ENCODE assay signal across 1 cellular context in genomic region chr16:77424841-77425604, GRCh38.
TF ChIP-seq lines count a peak whose summit lies in the region.

No MANE protein-coding gene starts in this region.

TF ChIP-seq in HEK293T, 16 proteins besides CTCF, POLR2A, EP300 and RAD21 (continued from another document):
- no peak for TF ChIP-seq SUZ12 (IDR thresholded peaks at IDR 0.05)
- no peak for TF ChIP-seq L3MBTL2 (conservative IDR thresholded peaks at IDR 0.05)
- TF ChIP-seq FOXA1 (IDR thresholded peaks at IDR 0.05): no peak
- TF ChIP-seq LEF1 (IDR thresholded peaks at IDR 0.05; ENCODE audit: borderline replicate concordance): no peak
- TF ChIP-seq BHLHE40 (IDR thresholded peaks at IDR 0.05; ENCODE audit: borderline replicate concordance): no peak
- TF ChIP-seq ARNT (IDR thresholded peaks at IDR 0.05): no peak
- no peak for TF ChIP-seq CTBP1 (IDR thresholded peaks at IDR 0.05; ENCODE audit: borderline replicate concordance)
- TF ChIP-seq NFRKB (IDR thresholded peaks at IDR 0.05): no peak
- TF ChIP-seq HDGF (IDR thresholded peaks at IDR 0.05; ENCODE audit: borderline replicate concordance): no peak
- no peak for TF ChIP-seq FOXK2 (IDR thresholded peaks at IDR 0.05)
